ENCODE assay signal across 7 cellular contexts in genomic region chr1:22930235-22930912, GRCh38. TPM values are rescaled to one million over a fixed set of nuclear protein-coding genes. Genes with fewer than 3 reads are reported as not detected.
A peak's percentile ranks its signal among the peaks of the same experiment; 100 is the strongest.
DNase-seq lines count a peak whose midpoint lies in the region; ATAC-seq and TF ChIP-seq lines count a peak whose summit lies in the region.

No MANE protein-coding gene starts in this region.

- no peak overlapping the region for H3K9ac ChIP-seq in neural progenitor cell

- TF ChIP-seq EP300 in Ishikawa (IDR thresholded peaks at IDR 0.05; ENCODE audit: borderline replicate concordance), result no peak

- H3K27me3 ChIP-seq in neural progenitor cell, result no peaks in the 10 kb centered on the region

- ATAC-seq in HG02623 (IDR thresholded peaks at IDR 0.05; ENCODE audit: unreplicated experiment), result no peak
- no peak for ATAC-seq in GM21360 (IDR thresholded peaks at IDR 0.05; ENCODE audit: unreplicated experiment)

- no peaks in the 10 kb centered on the region for H3K36me3 ChIP-seq in neural progenitor cell

- no peak overlapping the region for H3K4me2 ChIP-seq in neural progenitor cell

- no peak overlapping the region for H2AFZ ChIP-seq in neural progenitor cell (replicated peaks)

- no peaks in the 10 kb centered on the region for H3K9me3 ChIP-seq in neural progenitor cell (ENCODE audit: low read depth)

- no peaks in the 10 kb centered on the region for H3K4me1 ChIP-seq in neural progenitor cell

- no peak overlapping the region for H3K27ac ChIP-seq in VCaP
- no peak overlapping the region for H3K27ac ChIP-seq in neural progenitor cell

- H3K4me3 ChIP-seq in fibroblast of pulmonary artery (replicated peaks; ENCODE audit: low read depth, low read length) (no peak overlapping the region), neural progenitor cell (no peak overlapping the region)

- peak; percentile 92 for TF ChIP-seq RAD21 in Ishikawa (IDR thresholded peaks at IDR 0.05; ENCODE audit: low read depth)

- no peaks in the 10 kb centered on the region for H3K79me2 ChIP-seq in neural progenitor cell (ENCODE audit: low read depth)

- H4K20me1 ChIP-seq in neural progenitor cell (ENCODE audit: low read depth), result no peaks in the 10 kb centered on the region

- no peak overlapping the region for H3K27ac Mint-ChIP-seq in neural progenitor cell

- no peaks in the 10 kb centered on the region for H3K36me3 Mint-ChIP-seq in neural progenitor cell

- DNase-seq in GM04504 (ENCODE audit: low read depth) (peak; percentile 9), fibroblast of pulmonary artery (ENCODE audit: low read depth) (peak; percentile 42), neural progenitor cell (ENCODE audit: low spot score) (peak; percentile 91)

- TF ChIP-seq CTCF in VCaP (conservative IDR thresholded peaks at IDR 0.05) (peak; percentile 83), fibroblast of pulmonary artery (IDR thresholded peaks at IDR 0.05; ENCODE audit: low read length, missing control alignments) (peak; percentile 77), neural progenitor cell (IDR thresholded peaks at IDR 0.05) (peak; percentile 88)

- H3K9me3 Mint-ChIP-seq in neural progenitor cell, result no peaks in the 10 kb centered on the region

- peaks cover 7% of the 10 kb centered on the region for H3K4me1 Mint-ChIP-seq in neural progenitor cell

- H3F3A ChIP-seq in neural progenitor cell (ENCODE audit: low read depth), result no peaks in the 10 kb centered on the region

- no peak overlapping the region for H3K4me3 Mint-ChIP-seq in neural progenitor cell

- peaks cover 10% of the 10 kb centered on the region for H3K27me3 Mint-ChIP-seq in neural progenitor cell (ENCODE audit: insufficient read depth, low read depth)

TF ChIP-seq in Ishikawa, 13 proteins besides CTCF, POLR2A, EP300 and RAD21:
- TF ChIP-seq TEAD4 (IDR thresholded peaks at IDR 0.05) (no peak), YY1 (IDR thresholded peaks at IDR 0.05; ENCODE audit: low read depth) (0 out of 2 replicates have a peak, but pooled peaks have one; percentile 13)

RNA-seq across cellular contexts. Expression of gene LACTBL1, which starts 42.3 kb away (rescaled TPM):
- total RNA-seq in neural progenitor cell (ENCODE audit: low replicate concordance), result 0.12 TPM in 1 of 2 replicates, not detected in the other

Comparison
In these comparisons a context has a peak if more than half of its experiments do, and no peak if none do; other contexts are left out.
1. DNase-seq: peak in every context shown above with its lines; median percentile 91 in neural progenitor cell; 42 in fibroblast of pulmonary artery; 9 in GM04504.